In the genomic region with DNA sequence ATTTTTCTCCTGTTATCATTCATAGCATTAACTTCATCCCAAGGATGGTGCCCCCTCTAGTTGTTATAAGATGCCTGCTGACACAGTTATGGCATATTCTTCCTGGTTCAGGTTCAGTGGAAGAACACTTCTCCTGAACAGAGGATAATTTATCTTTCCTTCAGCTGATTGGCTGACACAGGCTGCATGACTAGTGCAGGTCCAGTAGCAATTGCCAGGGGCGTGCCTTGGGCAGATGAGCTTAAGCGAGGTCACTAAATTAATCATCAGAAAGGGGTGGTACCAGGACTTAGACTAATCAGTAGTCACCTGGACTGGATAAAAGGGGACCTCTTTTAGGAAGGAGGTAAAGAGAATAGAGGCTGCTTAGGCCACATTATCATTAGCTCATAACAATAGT, we compare ENCODE assay signal across 1 cellular context.
TF ChIP-seq lines count a peak whose summit lies in the region.

No MANE protein-coding gene starts in this region.

TF ChIP-seq in HCT116, 20 proteins besides CTCF, POLR2A, EP300 and RAD21 (continued from another document):
- TF ChIP-seq, protein P1, sequence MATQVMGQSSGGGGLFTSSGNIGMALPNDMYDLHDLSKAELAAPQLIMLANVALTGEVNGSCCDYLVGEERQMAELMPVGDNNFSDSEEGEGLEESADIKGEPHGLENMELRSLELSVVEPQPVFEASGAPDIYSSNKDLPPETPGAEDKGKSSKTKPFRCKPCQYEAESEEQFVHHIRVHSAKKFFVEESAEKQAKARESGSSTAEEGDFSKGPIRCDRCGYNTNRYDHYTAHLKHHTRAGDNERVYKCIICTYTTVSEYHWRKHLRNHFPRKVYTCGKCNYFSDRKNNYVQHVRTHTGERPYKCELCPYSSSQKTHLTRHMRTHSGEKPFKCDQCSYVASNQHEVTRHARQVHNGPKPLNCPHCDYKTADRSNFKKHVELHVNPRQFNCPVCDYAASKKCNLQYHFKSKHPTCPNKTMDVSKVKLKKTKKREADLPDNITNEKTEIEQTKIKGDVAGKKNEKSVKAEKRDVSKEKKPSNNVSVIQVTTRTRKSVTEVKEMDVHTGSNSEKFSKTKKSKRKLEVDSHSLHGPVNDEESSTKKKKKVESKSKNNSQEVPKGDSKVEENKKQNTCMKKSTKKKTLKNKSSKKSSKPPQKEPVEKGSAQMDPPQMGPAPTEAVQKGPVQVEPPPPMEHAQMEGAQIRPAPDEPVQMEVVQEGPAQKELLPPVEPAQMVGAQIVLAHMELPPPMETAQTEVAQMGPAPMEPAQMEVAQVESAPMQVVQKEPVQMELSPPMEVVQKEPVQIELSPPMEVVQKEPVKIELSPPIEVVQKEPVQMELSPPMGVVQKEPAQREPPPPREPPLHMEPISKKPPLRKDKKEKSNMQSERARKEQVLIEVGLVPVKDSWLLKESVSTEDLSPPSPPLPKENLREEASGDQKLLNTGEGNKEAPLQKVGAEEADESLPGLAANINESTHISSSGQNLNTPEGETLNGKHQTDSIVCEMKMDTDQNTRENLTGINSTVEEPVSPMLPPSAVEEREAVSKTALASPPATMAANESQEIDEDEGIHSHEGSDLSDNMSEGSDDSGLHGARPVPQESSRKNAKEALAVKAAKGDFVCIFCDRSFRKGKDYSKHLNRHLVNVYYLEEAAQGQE (IDR thresholded peaks at IDR 0.05; ENCODE audit: low read depth): no peak
- no peak for TF ChIP-seq JUND (IDR thresholded peaks at IDR 0.05)
- TF ChIP-seq TCF7L2 (IDR thresholded peaks at IDR 0.05; ENCODE audit: borderline replicate concordance, extremely low read depth, insufficient read depth, insufficient read length): no peak
- TF ChIP-seq ZFX (IDR thresholded peaks at IDR 0.05): no peak
- TF ChIP-seq SP1 (IDR thresholded peaks at IDR 0.05; ENCODE audit: low read depth): no peak
- no peak for TF ChIP-seq EGR1 (IDR thresholded peaks at IDR 0.05; ENCODE audit: low read depth)
- no peak for TF ChIP-seq ATF3 (IDR thresholded peaks at IDR 0.05)
- no peak for TF ChIP-seq POLR2AphosphoS5 (IDR thresholded peaks at IDR 0.05; ENCODE audit: low read depth, low read length)
- TF ChIP-seq CEBPB (IDR thresholded peaks at IDR 0.05; ENCODE audit: low read depth): no peak
- TF ChIP-seq YY1 (IDR thresholded peaks at IDR 0.05; ENCODE audit: extremely low read depth, insufficient replicate concordance, low read depth, low read length): no peak
- TF ChIP-seq ZNF274 (IDR thresholded peaks at IDR 0.05; ENCODE audit: low read depth, low read length): no peak
- TF ChIP-seq, protein P2, sequence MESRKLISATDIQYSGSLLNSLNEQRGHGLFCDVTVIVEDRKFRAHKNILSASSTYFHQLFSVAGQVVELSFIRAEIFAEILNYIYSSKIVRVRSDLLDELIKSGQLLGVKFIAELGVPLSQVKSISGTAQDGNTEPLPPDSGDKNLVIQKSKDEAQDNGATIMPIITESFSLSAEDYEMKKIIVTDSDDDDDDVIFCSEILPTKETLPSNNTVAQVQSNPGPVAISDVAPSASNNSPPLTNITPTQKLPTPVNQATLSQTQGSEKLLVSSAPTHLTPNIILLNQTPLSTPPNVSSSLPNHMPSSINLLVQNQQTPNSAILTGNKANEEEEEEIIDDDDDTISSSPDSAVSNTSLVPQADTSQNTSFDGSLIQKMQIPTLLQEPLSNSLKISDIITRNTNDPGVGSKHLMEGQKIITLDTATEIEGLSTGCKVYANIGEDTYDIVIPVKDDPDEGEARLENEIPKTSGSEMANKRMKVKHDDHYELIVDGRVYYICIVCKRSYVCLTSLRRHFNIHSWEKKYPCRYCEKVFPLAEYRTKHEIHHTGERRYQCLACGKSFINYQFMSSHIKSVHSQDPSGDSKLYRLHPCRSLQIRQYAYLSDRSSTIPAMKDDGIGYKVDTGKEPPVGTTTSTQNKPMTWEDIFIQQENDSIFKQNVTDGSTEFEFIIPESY (IDR thresholded peaks at IDR 0.05; ENCODE audit: extremely low read depth, insufficient replicate concordance, low read length): no peak
- no peak for TF ChIP-seq EZH2 (IDR thresholded peaks at IDR 0.05)
- no peak for TF ChIP-seq SIN3A (IDR thresholded peaks at IDR 0.05; ENCODE audit: low read depth)
- TF ChIP-seq SRF (IDR thresholded peaks at IDR 0.05; ENCODE audit: low read depth): no peak
- no peak for TF ChIP-seq MAX (IDR thresholded peaks at IDR 0.05)
- TF ChIP-seq CBX3 (IDR thresholded peaks at IDR 0.05; ENCODE audit: low read depth): no peak
- TF ChIP-seq EZH2phosphoT487 (IDR thresholded peaks at IDR 0.05; ENCODE audit: borderline replicate concordance): no peak
- TF ChIP-seq FOSL1 (IDR thresholded peaks at IDR 0.05; ENCODE audit: low read depth): no peak
